ENCODE assay signal across 16 cellular contexts in genomic region chr4:48767055-48767454, GRCh38. TPM values are rescaled to one million over a fixed set of nuclear protein-coding genes. Genes with fewer than 3 reads are reported as not detected.
DNase-seq lines count a peak whose midpoint lies in the region; ATAC-seq, FAIRE-seq and TF ChIP-seq lines count a peak whose summit lies in the region.
"Had no signal": no experiment of that assay in that cellular context is flagged by ENCODE, and none has a peak within 500 bp of the region (broad histone marks: within the 10 kb centered on the region; RNA-seq: fewer than 3 reads in every experiment).

No MANE protein-coding gene starts in this region.

- no peaks in the 10 kb centered on the region for H3K36me3 ChIP-seq in H1 (ENCODE audit: control insufficient read depth in 2 of 4, insufficient read depth in 4 of 4, low read length in 3 of 4)
- peaks cover 7% of the 10 kb centered on the region for H3K36me3 ChIP-seq in neural progenitor cell
- peaks cover 0 to 6% of the 10 kb centered on the region in 2 donors for H3K36me3 ChIP-seq in neuronal stem cell (replicated peaks in 1 of 2; ENCODE audit: control insufficient read depth in 2 of 2, insufficient read depth in 2 of 2, low read length in 2 of 2)
- H3K36me3 ChIP-seq: ascending aorta, pancreas had no signal

- TF ChIP-seq RAD21 in H1 (IDR thresholded peaks at IDR 0.05 in 1 of 2, conservative IDR thresholded peaks at IDR 0.05 in 1 of 2; ENCODE audit: low read depth in 2 of 2, low read length in 2 of 2) = peak; percentile 11 to 26; a peak in 2 of 4 replicates

- no peak overlapping the region for H2AFZ ChIP-seq in H9 (ENCODE audit: low read length)
- H2AFZ ChIP-seq in H1 (ENCODE audit: low read length) = no peak overlapping the region
- no peak overlapping the region for H2AFZ ChIP-seq in neural progenitor cell (replicated peaks)
- no peak overlapping the region for H2AFZ ChIP-seq in neuronal stem cell (ENCODE audit: low read length)

- H2BK20ac ChIP-seq in H9 (ENCODE audit: low read depth, low read length, poor library complexity, severe bottlenecking) = no peak overlapping the region
- H2BK20ac ChIP-seq in H1 (ENCODE audit: low read length) = no peak overlapping the region

- H3K79me1 ChIP-seq in H9 (ENCODE audit: insufficient read depth, low read depth, low read length, poor library complexity, severe bottlenecking) = peaks cover 5% of the 10 kb centered on the region
- peaks cover 12% of the 10 kb centered on the region for H3K79me1 ChIP-seq in H1 (ENCODE audit: low read depth, low read length)
- H3K79me1 ChIP-seq in neuronal stem cell (ENCODE audit: low read depth, low read length) = peaks cover 4% of the 10 kb centered on the region

- CTCF ChIA-PET in H1 (lab: Charles Lee; ENCODE audit: partially characterized antibody) = interaction anchor here (0.9 to 1.4 kb wide), 3 partner anchors 12 to 57 kb away, joined by 3 to 7 read pairs (median 3); partner anchors contain the start of gene FRYL

- H3K4me3 ChIP-seq in H1 (ENCODE audit: extremely low read depth in 1 of 4, insufficient read depth in 2 of 4, low read depth in 3 of 4, low read length in 4 of 4) = no peak overlapping the region
- H3K4me3 ChIP-seq in neural progenitor cell = no peak overlapping the region
- no peak overlapping the region for H3K4me3 ChIP-seq in neuronal stem cell (ENCODE audit: low read length in 2 of 2)
- H3K4me3 ChIP-seq: ascending aorta, pancreas had no signal

- H2BK120ac ChIP-seq in H9 (ENCODE audit: low read depth, low read length, poor library complexity, severe bottlenecking) (no peak overlapping the region), H1 (replicated peaks; ENCODE audit: low read depth, low read length) (no peak overlapping the region), neuronal stem cell (ENCODE audit: low read depth, low read length) (no peak overlapping the region)

- no peaks in the 10 kb centered on the region for H3K27me3 Mint-ChIP-seq in H9 (ENCODE audit: low read depth)
- no peaks in the 10 kb centered on the region for H3K27me3 Mint-ChIP-seq in neural progenitor cell (ENCODE audit: insufficient read depth, low read depth)
- H3K27me3 Mint-ChIP-seq: B cell; dendritic cell treated with granulocyte-macrophage colony-stimulating factor and Interleukin-4, amounts not matched to agents 40 ng/mL and 50 ng/mL, for 4 days had no signal

- H2BK15ac ChIP-seq in H9 (ENCODE audit: low read depth, low read length) = no peak overlapping the region
- H2BK15ac ChIP-seq in H1 (ENCODE audit: low read length) = no peak overlapping the region
- H2BK15ac ChIP-seq in neuronal stem cell (ENCODE audit: low read length) = no peak overlapping the region

- H3K27me3 ChIP-seq in H9 (ENCODE audit: insufficient read depth, low read length) (no peaks in the 10 kb centered on the region), H1 (replicated peaks in 1 of 4; ENCODE audit: control insufficient read depth in 3 of 4, extremely low read depth in 1 of 4, insufficient read depth in 3 of 4, low read length in 3 of 4) (no peaks in the 10 kb centered on the region), neural progenitor cell (no peaks in the 10 kb centered on the region), neuronal stem cell (ENCODE audit: control insufficient read depth in 3 of 3, insufficient read depth in 3 of 3, low read depth in 1 of 3, low read length in 3 of 3) (no peaks in the 10 kb centered on the region)
- H3K27me3 ChIP-seq: ascending aorta, pancreas had no signal

- H3K4me2 ChIP-seq in H9 (ENCODE audit: insufficient read depth, insufficient read length, low read length) (no peak overlapping the region), H1 (ENCODE audit: insufficient read depth in 1 of 2, low read depth in 2 of 2, low read length in 2 of 2) (no peak overlapping the region), neural progenitor cell (no peak overlapping the region), neuronal stem cell (ENCODE audit: insufficient read depth, low read length, poor library complexity, severe bottlenecking) (no peak overlapping the region)

- H3K4ac ChIP-seq in H9 (ENCODE audit: low read depth, low read length) (no peak overlapping the region), H1 (replicated peaks; ENCODE audit: insufficient read length, low read depth, low read length) (no peak overlapping the region), neuronal stem cell (ENCODE audit: low read length) (no peak overlapping the region)

- H4K91ac ChIP-seq in H9 (ENCODE audit: insufficient read length, low read depth, low read length) = no peak overlapping the region
- no peak overlapping the region for H4K91ac ChIP-seq in H1 (replicated peaks; ENCODE audit: insufficient read length, low read length)
- no peak overlapping the region for H4K91ac ChIP-seq in neuronal stem cell (ENCODE audit: low read depth, low read length, poor library complexity)

- POLR2A ChIA-PET in H1 (lab: Charles Lee; ENCODE audit: partially characterized antibody) = interaction anchor here (1.9 kb wide), 1 partner anchor 12 kb away, joined by 6 read pairs; no protein-coding TSS in a partner anchor

- TF ChIP-seq EP300 in H1 (IDR thresholded peaks at IDR 0.05; ENCODE audit: borderline replicate concordance in 1 of 2, low read depth in 2 of 2, low read length in 2 of 2) = no peak

- no peak overlapping the region for H3K56ac ChIP-seq in H9 (ENCODE audit: insufficient read length, low read depth, low read length)
- no peak overlapping the region for H3K56ac ChIP-seq in H1 (replicated peaks; ENCODE audit: insufficient read length, low read depth, low read length)

- H3K23me2 ChIP-seq in H9 (ENCODE audit: insufficient read length, low read depth, low read length, poor library complexity, severe bottlenecking) = no peaks in the 10 kb centered on the region
- no peaks in the 10 kb centered on the region for H3K23me2 ChIP-seq in H1 (ENCODE audit: low read depth, low read length)

- peak; percentile 84 for FAIRE-seq in H1 (lab: Jason Lieb, UNC)
- FAIRE-seq: D721Med had no signal

- H2AK5ac ChIP-seq in H9 (ENCODE audit: insufficient read length, low read length) (no peak overlapping the region), H1 (ENCODE audit: low read depth, low read length) (no peak overlapping the region), neuronal stem cell (ENCODE audit: low read depth, low read length) (no peak overlapping the region)

- TF ChIP-seq CTCF in H9 (conservative IDR thresholded peaks at IDR 0.05) (peak; percentile 53; the same call in 2 of the 3 replicates), H1 (IDR thresholded peaks at IDR 0.05; ENCODE audit: control extremely low read depth in 1 of 3, insufficient read depth in 1 of 3, low read depth in 1 of 3, low read length in 3 of 3) (peak in 2 of 3 experiments; percentile 44 to 50; a peak in 3 of 4 replicates), neural progenitor cell (IDR thresholded peaks at IDR 0.05) (peak; percentile 31)

- H4K20me1 ChIP-seq in H9 (ENCODE audit: control insufficient read depth, insufficient read depth, insufficient read length) = no peaks in the 10 kb centered on the region
- H4K20me1 ChIP-seq in H1 (replicated peaks in 1 of 2; ENCODE audit: control insufficient read depth in 1 of 2, insufficient read depth in 2 of 2, low read length in 2 of 2) = peaks cover 3 to 10% of the 10 kb centered on the region in 2 experiments
- H4K20me1 ChIP-seq in neural progenitor cell (ENCODE audit: low read depth) = peaks cover 74% of the 10 kb centered on the region

- ATAC-seq in HG03039 (IDR thresholded peaks at IDR 0.05; ENCODE audit: unreplicated experiment) = no peak
- ATAC-seq in GM18520 (IDR thresholded peaks at IDR 0.05; ENCODE audit: unreplicated experiment) = no peak
- ATAC-seq: pancreas had no signal

- H3K23ac ChIP-seq in H9 (ENCODE audit: insufficient read length, low read depth, low read length) (no peak overlapping the region), H1 (ENCODE audit: insufficient read length) (no peak overlapping the region), neuronal stem cell (ENCODE audit: low read depth, low read length, poor library complexity) (no peak overlapping the region)

- peaks cover 18% of the 10 kb centered on the region; the same call in 1 of the 2 replicates for H3K79me2 ChIP-seq in H9 (ENCODE audit: insufficient read depth, low read length)
- peaks cover 14 to 97% of the 10 kb centered on the region in 2 experiments for H3K79me2 ChIP-seq in H1 (ENCODE audit: control insufficient read depth in 1 of 2, insufficient read depth in 2 of 2, low read length in 2 of 2)
- peaks cover 100% of the 10 kb centered on the region for H3K79me2 ChIP-seq in neural progenitor cell (ENCODE audit: low read depth)

- no peaks in the 10 kb centered on the region for H3F3A ChIP-seq in neural progenitor cell (ENCODE audit: low read depth)

- H3K14ac ChIP-seq in H9 (ENCODE audit: insufficient read depth, low read length) (no peak overlapping the region), H1 (ENCODE audit: insufficient read length) (no peak overlapping the region), neuronal stem cell (ENCODE audit: low read length) (no peak overlapping the region)

- DNase-seq in ELR (ENCODE audit: low read depth) (peak; percentile 5), H9 (no peak), H1 (ENCODE audit: low read depth in 1 of 2, low spot score in 2 of 2) (no peak), neural progenitor cell (ENCODE audit: low spot score) (no peak), neuronal stem cell (ENCODE audit: low spot score) (no peak)
- DNase-seq: activated CD4-positive, alpha-beta T cell treated with anti-CD3 and anti-CD28 coated beads for 1 hour; activated CD8-positive, alpha-beta memory T cell treated with anti-CD3 and anti-CD28 coated beads, Interleukin-2, amount 50 U/mL, for 48 hours; activated naive CD4-positive, alpha-beta T cell treated with Interleukin-2 at 50 U/mL for 16 hours; pancreas had no signal

- H3K18ac ChIP-seq in H9 (ENCODE audit: insufficient read length, low read depth, low read length) = no peak overlapping the region
- no peak overlapping the region for H3K18ac ChIP-seq in H1 (ENCODE audit: extremely low read depth, low read length)
- H3K18ac ChIP-seq in neuronal stem cell (ENCODE audit: low read length) = no peak overlapping the region

- H2BK12ac ChIP-seq in H9 (ENCODE audit: insufficient read length, low read depth, low read length) (no peak overlapping the region), H1 (ENCODE audit: low read depth, low read length) (no peak overlapping the region), neuronal stem cell (ENCODE audit: low read length) (no peak overlapping the region)

- H3K27ac Mint-ChIP-seq in H9 (peak overlapping the region in 1 of 3 experiments; percentile 32; a peak in 2 of 7 replicates), neural progenitor cell (no peak overlapping the region)
- H3K27ac Mint-ChIP-seq: B cell; dendritic cell treated with granulocyte-macrophage colony-stimulating factor and Interleukin-4, amounts not matched to agents 40 ng/mL and 50 ng/mL, for 4 days had no signal

- no CpG with 5 or more reads among the region's 5 CpGs for WGBS in H9 (ENCODE audit: extremely low coverage, insufficient read length, low lambda C conversion rate)
- 91% methylated on average over 5 of the region's 5 CpGs; no CpG with 5 or more reads in 1 of the 2 experiments for WGBS in H1 (ENCODE audit: extremely low coverage in 1 of 2, insufficient coverage in 1 of 2, insufficient read length in 1 of 2, insufficient replicate concordance in 2 of 2, low coverage in 1 of 2, low lambda C conversion rate in 2 of 2, missing lambda C conversion rate in 1 of 2), 2 experiments
- WGBS in neuronal stem cell (ENCODE audit: extremely low coverage in 2 of 2, insufficient read length in 2 of 2, insufficient replicate concordance in 1 of 2), 2 donors = no CpG with 5 or more reads among the region's 5 CpGs

- H3K9ac ChIP-seq in H9 (ENCODE audit: extremely low read depth, insufficient read length, low read length) (no peak overlapping the region), H1 (replicated peaks in 1 of 4; ENCODE audit: extremely low read depth in 1 of 4, low read depth in 3 of 4, low read length in 3 of 4) (no peak overlapping the region), neural progenitor cell (no peak overlapping the region), neuronal stem cell (ENCODE audit: low read depth, low read length, poor library complexity) (no peak overlapping the region)

- H3K27ac ChIP-seq in H9 (ENCODE audit: insufficient read length, low read depth, low read length) (no peak overlapping the region), H1 (ENCODE audit: low read depth, low read length) (no peak overlapping the region), neural progenitor cell (no peak overlapping the region), neuronal stem cell (replicated peaks; ENCODE audit: low read length) (no peak overlapping the region)
- H3K27ac ChIP-seq: ascending aorta, epithelial cell of prostate, pancreas had no signal

- no peaks in the 10 kb centered on the region for H3K9me3 ChIP-seq in H9 (ENCODE audit: control insufficient read depth, low read depth, low read length)
- H3K9me3 ChIP-seq in H1 (ENCODE audit: insufficient read depth in 2 of 2, low read depth in 1 of 2, low read length in 1 of 2) = no peaks in the 10 kb centered on the region; a peak in 1 of 4 replicates
- H3K9me3 ChIP-seq in neural progenitor cell (ENCODE audit: low read depth) = no peaks in the 10 kb centered on the region
- peaks cover 0 to 32% of the 10 kb centered on the region in 2 donors for H3K9me3 ChIP-seq in neuronal stem cell (replicated peaks in 1 of 2; ENCODE audit: control insufficient read depth in 2 of 2, insufficient read depth in 1 of 2, low read depth in 1 of 2, low read length in 2 of 2)
- H3K9me3 ChIP-seq: ascending aorta, pancreas had no signal

- H3K4me3 Mint-ChIP-seq in H9 (no peak overlapping the region), neural progenitor cell (no peak overlapping the region)
- H3K4me3 Mint-ChIP-seq: dendritic cell treated with granulocyte-macrophage colony-stimulating factor and Interleukin-4, amounts not matched to agents 40 ng/mL and 50 ng/mL, for 4 days had no signal

- H3K4me1 Mint-ChIP-seq in H9 (peaks cover 14% of the 10 kb centered on the region in 2 experiments), neural progenitor cell (no peaks in the 10 kb centered on the region)

- H3K36me3 Mint-ChIP-seq in H9 (ENCODE audit: insufficient read depth in 1 of 3, low read depth in 3 of 3) (no peaks in the 10 kb centered on the region), neural progenitor cell (peaks cover 46% of the 10 kb centered on the region)

- H3K4me1 ChIP-seq in H9 (ENCODE audit: insufficient read depth, low read length) (no peaks in the 10 kb centered on the region), H1 (replicated peaks in 1 of 4; ENCODE audit: control insufficient read depth in 3 of 4, insufficient read depth in 4 of 4, low read length in 3 of 4) (no peaks in the 10 kb centered on the region), neural progenitor cell (peaks cover 7% of the 10 kb centered on the region), neuronal stem cell (ENCODE audit: control insufficient read depth in 2 of 2, insufficient read depth in 1 of 2, low read depth in 1 of 2, low read length in 2 of 2) (peaks cover 0 to 2% of the 10 kb centered on the region in 2 donors)
- H3K4me1 ChIP-seq: pancreas had no signal

- no peak overlapping the region for H4K8ac ChIP-seq in H9 (replicated peaks; ENCODE audit: insufficient read length, low read depth, low read length)
- H4K8ac ChIP-seq in H1 (ENCODE audit: extremely low read depth, insufficient read depth, low read length) = no peak overlapping the region
- no peak overlapping the region for H4K8ac ChIP-seq in neuronal stem cell (ENCODE audit: low read depth, low read length)

- H4K5ac ChIP-seq in H9 (ENCODE audit: insufficient read length, low read depth, low read length) = no peak overlapping the region
- H4K5ac ChIP-seq in H1 (ENCODE audit: insufficient read length, low read depth, low read length) = no peak overlapping the region

- H3K9me3 Mint-ChIP-seq in H9 = no peaks in the 10 kb centered on the region
- peaks cover 51% of the 10 kb centered on the region for H3K9me3 Mint-ChIP-seq in neural progenitor cell

- H2BK5ac ChIP-seq in H9 (ENCODE audit: insufficient read length, low read length) = no peak overlapping the region
- H2BK5ac ChIP-seq in H1 (ENCODE audit: low read depth, low read length) = no peak overlapping the region
- H2BK5ac ChIP-seq in neuronal stem cell (ENCODE audit: low read length) = no peak overlapping the region

- TF ChIP-seq POLR2A in H1 (IDR thresholded peaks at IDR 0.05; ENCODE audit: control extremely low read depth in 1 of 2, low read depth in 2 of 2, low read length in 2 of 2) = no peak

- H3T11ph ChIP-seq in H9 (ENCODE audit: low read length) = no peak overlapping the region

RNA-seq across cellular contexts. Expression of gene FRYL, which starts 13.0 kb away (rescaled TPM):
- total RNA-seq in H9 (2021) (25.8 and 31.5 TPM in 2 replicates), neural progenitor cell (ENCODE audit: low replicate concordance) (62.8 and 70.5 TPM in 2 replicates)
- total RNA-seq in H1 (2021; fragmentation: NEBNext Ultra II Directional; extraction: Animal tissue kit (Norgen Biotek cat#: 25700)) = 36.5 and 36.8 TPM in 2 replicates
- 5.7 and 8.0 TPM in 2 replicates for polyA plus RNA-seq in H1 (2011; rRNA removed)
- 9.6 TPM for polyA plus RNA-seq in H1 (2011; cell fraction: cytosol; rRNA removed)
- 20.9 TPM for polyA plus RNA-seq in H1 (2011; cell fraction: nucleus; rRNA removed)
- polyA plus RNA-seq in H1 (2012, experiment 1 of 2) = 10.5 to 15.9 TPM (median 13.5 TPM) in 4 replicates
- 0.49 TPM for polyA plus RNA-seq in H1 (2012, experiment 2 of 2)
- 10.3 TPM for polyA plus RNA-seq in H1 (2013, experiment 1 of 2)
- 9.1 TPM for polyA plus RNA-seq in H1 (2013, experiment 2 of 2)
- 63.8 and 77.1 TPM in 2 replicates for polyA minus RNA-seq in H1 (2011; rRNA and poly(A)+ RNA removed)
- 36.2 TPM for polyA minus RNA-seq in H1 (2011; cell fraction: cytosol; rRNA and poly(A)+ RNA removed)
- 179 TPM for polyA minus RNA-seq in H1 (2011; cell fraction: nucleus; rRNA and poly(A)+ RNA removed)
- 12.6 TPM for polyA plus RNA-seq in neuronal stem cell (2013, experiment 1 of 2)
- 13.6 TPM for polyA plus RNA-seq in neuronal stem cell (2013, experiment 2 of 2)
